8 cellular contexts compared by ENCODE assay signal in the genomic region with DNA sequence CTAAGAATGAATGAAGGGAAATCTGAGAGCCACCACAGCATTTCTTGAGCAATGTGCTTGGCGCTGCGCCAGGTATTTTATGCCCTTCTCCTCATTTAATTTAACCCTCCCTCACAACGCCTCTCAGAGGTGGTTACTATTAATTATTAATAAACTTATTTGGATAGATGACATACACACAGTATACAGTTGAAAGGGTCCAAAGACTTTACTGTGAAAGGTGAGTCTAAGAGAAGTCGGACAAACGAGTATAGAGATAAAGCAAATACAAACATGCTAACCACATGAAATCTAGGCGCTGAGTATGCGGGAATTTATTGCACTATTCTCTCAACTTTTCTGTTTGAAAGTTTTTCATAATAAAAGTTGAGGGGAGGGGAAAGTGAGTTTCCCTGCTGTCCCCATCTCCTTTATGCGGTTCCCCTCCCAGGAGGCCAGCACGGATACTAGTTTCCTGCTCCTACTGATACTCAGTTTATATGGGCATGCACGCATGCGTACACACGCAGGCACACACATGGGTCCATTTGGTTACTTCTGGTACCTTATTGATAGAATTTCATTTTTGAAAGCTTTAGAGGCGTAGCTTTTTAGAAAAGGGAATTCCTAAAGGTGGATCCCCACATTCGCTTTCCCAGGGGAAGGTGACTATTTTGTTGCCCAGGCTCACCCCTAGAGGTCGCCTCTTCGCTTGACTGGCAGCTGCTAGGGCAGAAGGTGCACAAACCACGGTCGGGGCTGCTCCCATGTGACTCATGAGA. TPM values are rescaled to one million over a fixed set of nuclear protein-coding genes. Genes with fewer than 3 reads are reported as not detected.
DNase-seq lines count a peak whose midpoint lies in the region; ATAC-seq lines count a peak whose summit lies in the region.

No MANE protein-coding gene starts in this region.

- intact Hi-C loops in left colon (cut with DNase I, micrococcal nuclease) = no loop called here

- DNase-seq in NCI-H2107 treated with DMSO at 0.1 percent for 48 hours (lab: John Stamatoyannopoulos, UW; ENCODE audit: unreplicated experiment) (peak; percentile 42), NCI-H2107 (lab: John Stamatoyannopoulos, UW) (no peak), NCI-H2081 treated with DMSO at 0.1 percent for 48 hours (lab: John Stamatoyannopoulos, UW) (peak; percentile 8), cerebellar cortex (ENCODE audit: low spot score) (peak; percentile 73), left colon (peak; percentile 72 to 78)
- DNase-seq in activated CD4-positive, CD25-positive, alpha-beta regulatory T cell treated with anti-CD3 and anti-CD28 coated beads, Interleukin-2, amount 50 U/mL, for 72 hours = peak; percentile 60
- peak; percentile 78 to 81 for DNase-seq in stimulated activated CD4-positive, alpha-beta T cell treated with anti-CD3 and anti-CD28 coated beads, Interleukin-2, amount 100 ng/mL, for 24 hours

- peak; percentile 68 for ATAC-seq in HG02870 (IDR thresholded peaks at IDR 0.05; ENCODE audit: unreplicated experiment)
- ATAC-seq in left colon = peak; percentile 96

RNA-seq across cellular contexts. Expression of a gene that starts 28.5 kb away (rescaled TPM):
- 1 to 10 TPM; 5.7 to 6.3 TPM for total RNA-seq in left colon

RNA-seq across cellular contexts. Expression of a gene that starts 29.7 kb away (rescaled TPM):
- total RNA-seq in left colon = 10 to 100 TPM; 59.5 to 73.3 TPM
